22 cellular contexts compared by ENCODE assay signal in the genomic region with DNA sequence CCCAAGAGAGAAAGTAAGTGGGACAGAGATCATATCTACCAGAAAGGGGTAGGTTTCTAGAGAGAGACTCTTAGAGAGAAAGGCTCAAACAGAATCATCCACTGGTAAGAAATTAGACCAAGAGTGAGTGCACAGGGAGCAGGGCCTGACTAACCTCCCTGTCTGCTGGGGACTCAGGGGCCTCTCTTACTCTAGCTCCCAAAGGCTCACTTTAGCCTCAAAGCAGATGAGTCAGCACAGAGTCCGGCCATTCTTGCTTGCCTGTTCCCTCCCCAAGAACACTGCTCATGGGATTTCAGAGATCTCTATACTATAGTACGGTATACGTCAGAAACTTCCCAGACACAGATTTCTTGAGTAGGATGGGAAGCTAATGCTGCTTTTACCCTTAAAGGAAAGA.
"Had no signal": no experiment of that assay in that cellular context is flagged by ENCODE, and none has a peak within 500 bp of the region (broad histone marks: within the 10 kb centered on the region; RNA-seq: fewer than 3 reads in every experiment).

No MANE protein-coding gene starts in this region.

- H3K4me1 Mint-ChIP-seq: activated T-helper 17 cell treated with anti-CD3 and anti-CD28 coated beads, Interleukin-2, amount 50 U/mL, for 72 hours; endodermal cell; stimulated activated memory B cell treated with anti-CD40 and anti-IgM and Interleukin-4, amounts not matched to agents 10 μg/mL and 1 μg/mL and 100 μg/mL, for 72 hours had no signal

- DNase-seq: activated CD4-positive, alpha-beta T cell treated with anti-CD3 and anti-CD28 coated beads for 48 hours; activated CD4-positive, CD25-positive, alpha-beta regulatory T cell; activated CD8-positive, alpha-beta T cell treated with anti-CD3 and anti-CD28 coated beads for 36 hours; activated naive CD4-positive, alpha-beta T cell treated with Interleukin-2 at 50 U/mL for 16 hours; activated T-cell treated with anti-CD3 and anti-CD28 coated beads, Interleukin-2, amount 50 U/mL, for 1 hour; dorsolateral prefrontal cortex; endodermal cell; heart left ventricle; immature natural killer cell; mesendoderm; naive thymus-derived CD8-positive, alpha-beta T cell; ovary; psoas muscle; right cardiac atrium; stimulated activated CD4-positive, alpha-beta T cell treated with anti-CD3 and anti-CD28 coated beads, Interleukin-4, amount 100 ng/mL, for 24 hours; T-helper 1 cell; T-helper 9 cell; upper lobe of left lung had no signal

- H3K27ac Mint-ChIP-seq: activated CD8-positive, alpha-beta T cell treated with anti-CD3 and anti-CD28 coated beads for 36 hours; activated T-helper 17 cell treated with anti-CD3 and anti-CD28 coated beads, Interleukin-2, amount 50 U/mL, for 72 hours; endodermal cell; stimulated activated memory B cell treated with anti-CD40 and anti-IgM and Interleukin-4, amounts not matched to agents 10 μg/mL and 1 μg/mL and 100 μg/mL, for 72 hours had no signal

- H3K4me3 Mint-ChIP-seq: activated CD8-positive, alpha-beta T cell treated with anti-CD3 and anti-CD28 coated beads for 36 hours; activated T-helper 17 cell treated with anti-CD3 and anti-CD28 coated beads, Interleukin-2, amount 50 U/mL, for 72 hours; endodermal cell; immature natural killer cell; naive thymus-derived CD8-positive, alpha-beta T cell; stimulated activated memory B cell treated with anti-CD40 and anti-IgM and Interleukin-4, amounts not matched to agents 10 μg/mL and 1 μg/mL and 100 μg/mL, for 72 hours had no signal

- H3K9me3 Mint-ChIP-seq: activated CD8-positive, alpha-beta T cell treated with anti-CD3 and anti-CD28 coated beads for 36 hours; activated T-helper 17 cell treated with anti-CD3 and anti-CD28 coated beads, Interleukin-2, amount 50 U/mL, for 72 hours; endodermal cell; immature natural killer cell; naive thymus-derived CD8-positive, alpha-beta T cell; stimulated activated memory B cell treated with anti-CD40 and anti-IgM and Interleukin-4, amounts not matched to agents 10 μg/mL and 1 μg/mL and 100 μg/mL, for 72 hours had no signal

- H3K4me3 ChIP-seq: cardiac muscle cell, dorsolateral prefrontal cortex, heart left ventricle, ovary, psoas muscle, thoracic aorta, upper lobe of left lung had no signal

- H3K27me3 Mint-ChIP-seq: activated CD8-positive, alpha-beta T cell treated with anti-CD3 and anti-CD28 coated beads for 36 hours; activated T-helper 17 cell treated with anti-CD3 and anti-CD28 coated beads, Interleukin-2, amount 50 U/mL, for 72 hours; naive thymus-derived CD8-positive, alpha-beta T cell; stimulated activated memory B cell treated with anti-CD40 and anti-IgM and Interleukin-4, amounts not matched to agents 10 μg/mL and 1 μg/mL and 100 μg/mL, for 72 hours had no signal
